In genomic region chr7:42071372-42072261, GRCh38 we compare ENCODE assay signal across 12 cellular contexts.
DNase-seq lines count a peak whose midpoint lies in the region; ATAC-seq and TF ChIP-seq lines count a peak whose summit lies in the region.
"Had no signal": no experiment of that assay in that cellular context is flagged by ENCODE, and none has a peak within 500 bp of the region (broad histone marks: within the 10 kb centered on the region; RNA-seq: fewer than 3 reads in every experiment).

No MANE protein-coding gene starts in this region.

- no peak overlapping the region for H3K18ac ChIP-seq in H9 (ENCODE audit: insufficient read length, low read depth, low read length)

- no peak overlapping the region; a peak in 1 of 7 replicates for H3K27ac Mint-ChIP-seq in H9
- no peak overlapping the region for H3K27ac Mint-ChIP-seq in activated T-helper 17 cell treated with anti-CD3 and anti-CD28 coated beads, Interleukin-2, amount 50 U/mL, for 72 hours
- H3K27ac Mint-ChIP-seq: memory B cell had no signal

- no peaks in the 10 kb centered on the region for H3K9me3 ChIP-seq in H9 (ENCODE audit: control insufficient read depth, low read depth, low read length)

- H3K56ac ChIP-seq in H9 (ENCODE audit: insufficient read length, low read depth, low read length): no peak overlapping the region

- H3K27me3 Mint-ChIP-seq in H9 (ENCODE audit: low read depth): no peaks in the 10 kb centered on the region; the same call in 1 of the 2 replicates
- peaks cover 2% of the 10 kb centered on the region for H3K27me3 Mint-ChIP-seq in activated T-helper 17 cell treated with anti-CD3 and anti-CD28 coated beads, Interleukin-2, amount 50 U/mL, for 72 hours

- no peak overlapping the region for H3K14ac ChIP-seq in H9 (ENCODE audit: insufficient read depth, low read length)

- no peak overlapping the region for H4K8ac ChIP-seq in H9 (replicated peaks; ENCODE audit: insufficient read length, low read depth, low read length)

- H3T11ph ChIP-seq in H9 (ENCODE audit: low read length): no peak overlapping the region

- H4K91ac ChIP-seq in H9 (ENCODE audit: insufficient read length, low read depth, low read length): no peak overlapping the region

- ATAC-seq in sciatic nerve: peak; percentile 21
- no peak for ATAC-seq in HG03342 (IDR thresholded peaks at IDR 0.05; ENCODE audit: unreplicated experiment)
- no peak for ATAC-seq in HG03565 (IDR thresholded peaks at IDR 0.05; ENCODE audit: unreplicated experiment)
- no peak for ATAC-seq in activated T-helper 17 cell treated with anti-CD3 and anti-CD28 coated beads, Interleukin-2, amount 50 U/mL, for 72 hours (replicated peaks)

- no CpG with 5 or more reads among the region's 8 CpGs for WGBS in H9 (ENCODE audit: extremely low coverage, insufficient read length, low lambda C conversion rate)

- no peak overlapping the region for H3K4ac ChIP-seq in H9 (ENCODE audit: low read depth, low read length)

- H3K23me2 ChIP-seq in H9 (ENCODE audit: insufficient read length, low read depth, low read length, poor library complexity, severe bottlenecking): no peaks in the 10 kb centered on the region

- H2BK15ac ChIP-seq in H9 (ENCODE audit: low read depth, low read length): no peak overlapping the region

- H4K20me1 ChIP-seq in H9 (ENCODE audit: control insufficient read depth, insufficient read depth, insufficient read length): no peaks in the 10 kb centered on the region

- H4K5ac ChIP-seq in H9 (ENCODE audit: insufficient read length, low read depth, low read length): no peak overlapping the region

- H3K4me3 ChIP-seq in fibroblast of the aortic adventitia (ENCODE audit: low read depth, low read length): no peak overlapping the region

- peaks cover 6% of the 10 kb centered on the region; the same call in 1 of the 2 replicates for H3K4me1 ChIP-seq in H9 (ENCODE audit: insufficient read depth, low read length)

- no peak overlapping the region for H2AFZ ChIP-seq in H9 (ENCODE audit: low read length)

- no peaks in the 10 kb centered on the region for H3K79me1 ChIP-seq in H9 (ENCODE audit: insufficient read depth, low read depth, low read length, poor library complexity, severe bottlenecking)

- H2BK120ac ChIP-seq in H9 (ENCODE audit: low read depth, low read length, poor library complexity, severe bottlenecking): no peak overlapping the region

- H3K9ac ChIP-seq in H9 (ENCODE audit: extremely low read depth, insufficient read length, low read length): no peak overlapping the region

- no peak overlapping the region for H2BK5ac ChIP-seq in H9 (ENCODE audit: insufficient read length, low read length)

- no peak overlapping the region for H2BK12ac ChIP-seq in H9 (ENCODE audit: insufficient read length, low read depth, low read length)

- DNase-seq in H9 (no peak), SW480 (ENCODE audit: low spot score) (peak; percentile 22), fibroblast of the aortic adventitia (ENCODE audit: low read depth) (peak; percentile 86), sciatic nerve (ENCODE audit: low spot score) (no peak)
- DNase-seq: activated CD4-positive, alpha-beta T cell treated with anti-CD3 and anti-CD28 coated beads, Interleukin-2, amount 50 U/mL, for 4 hours; DMS153; erythroblast; SHP77 had no signal

- no peaks in the 10 kb centered on the region for H3K36me3 Mint-ChIP-seq in H9 (ENCODE audit: insufficient read depth in 1 of 3, low read depth in 3 of 3)
- no peaks in the 10 kb centered on the region for H3K36me3 Mint-ChIP-seq in activated T-helper 17 cell treated with anti-CD3 and anti-CD28 coated beads, Interleukin-2, amount 50 U/mL, for 72 hours (ENCODE audit: low read depth)
- H3K36me3 Mint-ChIP-seq: memory B cell had no signal

- H3K4me2 ChIP-seq in H9 (ENCODE audit: insufficient read depth, insufficient read length, low read length): no peak overlapping the region

- H2BK20ac ChIP-seq in H9 (ENCODE audit: low read depth, low read length, poor library complexity, severe bottlenecking): no peak overlapping the region

- no peaks in the 10 kb centered on the region for H3K79me2 ChIP-seq in H9 (ENCODE audit: insufficient read depth, low read length)

- H2AK5ac ChIP-seq in H9 (ENCODE audit: insufficient read length, low read length): no peak overlapping the region

- no peaks in the 10 kb centered on the region for H3K27me3 ChIP-seq in H9 (ENCODE audit: insufficient read depth, low read length)

- intact Hi-C loops in sciatic nerve (cut with DNase I): no loop called here

- no peaks in the 10 kb centered on the region for H3K9me3 Mint-ChIP-seq in H9
- no peaks in the 10 kb centered on the region for H3K9me3 Mint-ChIP-seq in activated T-helper 17 cell treated with anti-CD3 and anti-CD28 coated beads, Interleukin-2, amount 50 U/mL, for 72 hours
- H3K9me3 Mint-ChIP-seq: memory B cell had no signal

- H3K4me3 Mint-ChIP-seq in H9: no peak overlapping the region
- no peak overlapping the region for H3K4me3 Mint-ChIP-seq in activated T-helper 17 cell treated with anti-CD3 and anti-CD28 coated beads, Interleukin-2, amount 50 U/mL, for 72 hours
- H3K4me3 Mint-ChIP-seq: memory B cell had no signal

- no peak overlapping the region for H3K23ac ChIP-seq in H9 (ENCODE audit: insufficient read length, low read depth, low read length)

- H3K27ac ChIP-seq in H9 (ENCODE audit: insufficient read length, low read depth, low read length): no peak overlapping the region

- peak; percentile 40 for TF ChIP-seq CTCF in H9 (conservative IDR thresholded peaks at IDR 0.05)
- peak; percentile 70 for TF ChIP-seq CTCF in fibroblast of the aortic adventitia (IDR thresholded peaks at IDR 0.05; ENCODE audit: insufficient read depth, low read length)

- H3K4me1 Mint-ChIP-seq in H9: peaks cover 47% of the 10 kb centered on the region in 2 experiments
- H3K4me1 Mint-ChIP-seq in activated T-helper 17 cell treated with anti-CD3 and anti-CD28 coated beads, Interleukin-2, amount 50 U/mL, for 72 hours: no peaks in the 10 kb centered on the region
- H3K4me1 Mint-ChIP-seq: memory B cell had no signal

Comparison
In these comparisons a context has a peak if more than half of its experiments do, and no peak if none do; other contexts are left out.
1. DNase-seq: peak in SW480 (single experiment) and fibroblast of the aortic adventitia (single experiment); none in H9 (single experiment) and sciatic nerve (single experiment).